ENCODE assay signal across 9 cellular contexts in genomic region chr12:26830783-26831601, GRCh38. TPM values are rescaled to one million over a fixed set of nuclear protein-coding genes. Genes with fewer than 3 reads are reported as not detected.
DNase-seq lines count a peak whose midpoint lies in the region; ATAC-seq and TF ChIP-seq lines count a peak whose summit lies in the region.
"Had no signal": no experiment of that assay in that cellular context is flagged by ENCODE, and none has a peak within 500 bp of the region (broad histone marks: within the 10 kb centered on the region; RNA-seq: fewer than 3 reads in every experiment).

No MANE protein-coding gene starts in this region.

- peaks cover 16% of the 10 kb centered on the region for H4K20me1 ChIP-seq in hepatocyte (ENCODE audit: insufficient read depth, poor library complexity, severe bottlenecking)

- TF ChIP-seq CTCF in WTC11 (IDR thresholded peaks at IDR 0.05) = no peak
- no peak for TF ChIP-seq CTCF in hepatocyte (IDR thresholded peaks at IDR 0.05; ENCODE audit: poor library complexity)
- no peak for TF ChIP-seq CTCF in esophagus muscularis mucosa (IDR thresholded peaks at IDR 0.05)

- DNase-seq in activated CD4-positive, alpha-beta T cell treated with anti-CD3 and anti-CD28 coated beads, Interleukin-2, amount 10 ng/mL, durations not matched to agents 24 days and 14 days = peak; percentile 61
- DNase-seq in activated CD4-positive, alpha-beta T cell treated with anti-CD3 and anti-CD28 coated beads for 4 hours = no peak
- DNase-seq in WTC11 (ENCODE audit: low spot score) = no peak
- DNase-seq in hepatocyte (ENCODE audit: low spot score) = no peak
- DNase-seq in stimulated activated naive B cell treated with anti-CD40 and anti-IgM and Interleukin-4, amounts not matched to agents 10 μg/mL and 1 μg/mL and 100 μg/mL, for 72 hours = no peak
- DNase-seq in activated effector memory CD4-positive, alpha-beta T cell treated with anti-CD3 and anti-CD28 coated beads, Interleukin-2, amount 50 U/mL, for 16 hours = no peak
- no peak for DNase-seq in inferior parietal cortex (ENCODE audit: extremely low spot score)
- no peak for DNase-seq in esophagus muscularis mucosa (ENCODE audit: extremely low spot score)

- no peak for TF ChIP-seq POLR2A in esophagus muscularis mucosa (IDR thresholded peaks at IDR 0.05; ENCODE audit: low read depth)

- no peaks in the 10 kb centered on the region for H3K9me2 ChIP-seq in hepatocyte (replicated peaks; ENCODE audit: insufficient read depth)

- CTCF ChIA-PET in WTC11 (lab: Charles Lee) = interaction anchor here (0.9 to 1.0 kb wide), 2 partner anchors 54 to 185 kb away, joined by 3 to 5 read pairs; no protein-coding TSS in a partner anchor

- H2AFZ ChIP-seq in hepatocyte = no peak overlapping the region

- TF ChIP-seq EP300 in esophagus muscularis mucosa (IDR thresholded peaks at IDR 0.05) = no peak

- peak overlapping the region; percentile 39 for H3K27ac Mint-ChIP-seq in activated CD4-positive, alpha-beta T cell treated with anti-CD3 and anti-CD28 coated beads, Interleukin-2, amount 10 ng/mL, durations not matched to agents 24 days and 14 days
- no peak overlapping the region for H3K27ac Mint-ChIP-seq in WTC11
- peak overlapping the region; percentile 60 for H3K27ac Mint-ChIP-seq in stimulated activated naive B cell treated with anti-CD40 and anti-IgM and Interleukin-4, amounts not matched to agents 10 μg/mL and 1 μg/mL and 100 μg/mL, for 72 hours

- no peak for ATAC-seq in WTC11
- ATAC-seq in stimulated activated naive B cell treated with anti-CD40 and anti-IgM and Interleukin-4, amounts not matched to agents 10 μg/mL and 1 μg/mL and 100 μg/mL, for 72 hours (replicated peaks) = no peak

- intact Hi-C loops in activated CD4-positive, alpha-beta T cell treated with anti-CD3 and anti-CD28 coated beads, Interleukin-2, amount 10 ng/mL, durations not matched to agents 24 days and 14 days (cut with micrococcal nuclease) = loop anchor here (5.0 to 10.0 kb wide), 2 partner anchors 54 to 416 kb away; no protein-coding TSS in a partner anchor
- intact Hi-C loops in esophagus muscularis mucosa (cut with DNase I) = loop anchor here (10.0 kb wide), 2 partner anchors 54 to 106 kb away; no protein-coding TSS in a partner anchor

- H3K36me3 ChIP-seq in hepatocyte (replicated peaks; ENCODE audit: insufficient read depth, low read depth) (no peaks in the 10 kb centered on the region), esophagus muscularis mucosa (no peaks in the 10 kb centered on the region)
- H3K36me3 ChIP-seq: cardiac muscle cell had no signal

- peaks cover 58% of the 10 kb centered on the region for H3K79me2 ChIP-seq in hepatocyte

- peaks cover 51% of the 10 kb centered on the region for H3K4me1 Mint-ChIP-seq in activated CD4-positive, alpha-beta T cell treated with anti-CD3 and anti-CD28 coated beads, Interleukin-2, amount 10 ng/mL, durations not matched to agents 24 days and 14 days
- H3K4me1 Mint-ChIP-seq in WTC11 = peaks cover 42% of the 10 kb centered on the region
- H3K4me1 Mint-ChIP-seq in stimulated activated naive B cell treated with anti-CD40 and anti-IgM and Interleukin-4, amounts not matched to agents 10 μg/mL and 1 μg/mL and 100 μg/mL, for 72 hours = peaks cover 27 to 60% of the 10 kb centered on the region in 2 donors

- H3K4me1 ChIP-seq in hepatocyte (ENCODE audit: insufficient read depth) (peaks cover 6% of the 10 kb centered on the region), esophagus muscularis mucosa (peaks cover 15 to 26% (median 19%) of the 10 kb centered on the region in 4 donors)

- H3K9me3 ChIP-seq in hepatocyte (ENCODE audit: low read depth) (no peaks in the 10 kb centered on the region), esophagus muscularis mucosa (no peaks in the 10 kb centered on the region)

- H3K4me3 ChIP-seq in hepatocyte = peak overlapping the region; percentile 95
- peak overlapping the region in 1 of 4 donors; percentile 35 for H3K4me3 ChIP-seq in esophagus muscularis mucosa

- peak overlapping the region; percentile 86 for H3K4me2 ChIP-seq in hepatocyte

- H3K27ac ChIP-seq in hepatocyte = no peak overlapping the region
- H3K27ac ChIP-seq in esophagus muscularis mucosa (replicated peaks in 1 of 4) = no peak overlapping the region
- H3K27ac ChIP-seq: cardiac muscle cell had no signal

- H3K36me3 Mint-ChIP-seq in activated CD4-positive, alpha-beta T cell treated with anti-CD3 and anti-CD28 coated beads, Interleukin-2, amount 10 ng/mL, durations not matched to agents 24 days and 14 days (ENCODE audit: low read depth) = peaks cover 22% of the 10 kb centered on the region
- H3K36me3 Mint-ChIP-seq in WTC11 = no peaks in the 10 kb centered on the region
- H3K36me3 Mint-ChIP-seq in stimulated activated naive B cell treated with anti-CD40 and anti-IgM and Interleukin-4, amounts not matched to agents 10 μg/mL and 1 μg/mL and 100 μg/mL, for 72 hours = peaks cover 9 to 17% of the 10 kb centered on the region in 2 donors

- H3K27me3 Mint-ChIP-seq in activated CD4-positive, alpha-beta T cell treated with anti-CD3 and anti-CD28 coated beads, Interleukin-2, amount 10 ng/mL, durations not matched to agents 24 days and 14 days = no peaks in the 10 kb centered on the region
- H3K27me3 Mint-ChIP-seq in WTC11 (ENCODE audit: low read depth) = no peaks in the 10 kb centered on the region; the same call in 1 of the 2 replicates
- H3K27me3 Mint-ChIP-seq in stimulated activated naive B cell treated with anti-CD40 and anti-IgM and Interleukin-4, amounts not matched to agents 10 μg/mL and 1 μg/mL and 100 μg/mL, for 72 hours = no peaks in the 10 kb centered on the region

- H3K27me3 ChIP-seq in hepatocyte = no peaks in the 10 kb centered on the region
- H3K27me3 ChIP-seq in esophagus muscularis mucosa = no peaks in the 10 kb centered on the region
- H3K27me3 ChIP-seq: cardiac muscle cell had no signal

- WGBS in hepatocyte (ENCODE audit: low lambda C conversion rate, missing lambda C conversion rate) = 73% methylated on average over 14 of the region's 14 CpGs
- 77% methylated on average over 14 of the region's 14 CpGs for WGBS in esophagus muscularis mucosa

- no peaks in the 10 kb centered on the region for H3K9me3 Mint-ChIP-seq in activated CD4-positive, alpha-beta T cell treated with anti-CD3 and anti-CD28 coated beads, Interleukin-2, amount 10 ng/mL, durations not matched to agents 24 days and 14 days
- H3K9me3 Mint-ChIP-seq in WTC11 = no peaks in the 10 kb centered on the region
- H3K9me3 Mint-ChIP-seq in stimulated activated naive B cell treated with anti-CD40 and anti-IgM and Interleukin-4, amounts not matched to agents 10 μg/mL and 1 μg/mL and 100 μg/mL, for 72 hours = no peaks in the 10 kb centered on the region

- H3K4me3 Mint-ChIP-seq in activated CD4-positive, alpha-beta T cell treated with anti-CD3 and anti-CD28 coated beads, Interleukin-2, amount 10 ng/mL, durations not matched to agents 24 days and 14 days = peak overlapping the region; percentile 74
- peak overlapping the region; percentile 65 for H3K4me3 Mint-ChIP-seq in WTC11
- peak overlapping the region; percentile 62 to 63 for H3K4me3 Mint-ChIP-seq in stimulated activated naive B cell treated with anti-CD40 and anti-IgM and Interleukin-4, amounts not matched to agents 10 μg/mL and 1 μg/mL and 100 μg/mL, for 72 hours

- POLR2A ChIA-PET in WTC11 (lab: Charles Lee) = interaction anchor here (0.5 kb wide), 1 partner anchor 10 kb away, joined by 3 read pairs; no protein-coding TSS in a partner anchor

TF ChIP-seq in WTC11, 78 proteins besides CTCF, POLR2A, EP300 and RAD21 (continues in another document):
- TF ChIP-seq ZNF423 (CRISPR knock-in tag; IDR thresholded peaks at IDR 0.05) (no peak), ZNF281 (CRISPR knock-in tag; IDR thresholded peaks at IDR 0.05) (no peak)
- TF ChIP-seq, protein P1, sequence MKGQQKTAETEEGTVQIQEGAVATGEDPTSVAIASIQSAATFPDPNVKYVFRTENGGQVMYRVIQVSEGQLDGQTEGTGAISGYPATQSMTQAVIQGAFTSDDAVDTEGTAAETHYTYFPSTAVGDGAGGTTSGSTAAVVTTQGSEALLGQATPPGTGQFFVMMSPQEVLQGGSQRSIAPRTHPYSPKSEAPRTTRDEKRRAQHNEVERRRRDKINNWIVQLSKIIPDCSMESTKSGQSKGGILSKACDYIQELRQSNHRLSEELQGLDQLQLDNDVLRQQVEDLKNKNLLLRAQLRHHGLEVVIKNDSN (CRISPR knock-in tag; IDR thresholded peaks at IDR 0.05) = no peak

RNA-seq across cellular contexts. Expression of gene ITPR2, which starts 2.0 kb away (rescaled TPM):
- total RNA-seq in activated CD4-positive, alpha-beta T cell treated with anti-CD3 and anti-CD28 coated beads, Interleukin-2, amount 10 ng/mL, durations not matched to agents 24 days and 14 days = 46.0 and 46.2 TPM in 2 replicates
- total RNA-seq in WTC11 (2021) (32.2 to 50.7 TPM (median 34.2 TPM) in 3 replicates), hepatocyte (39.6 and 51.4 TPM in 2 replicates), esophagus muscularis mucosa (10 to 100 TPM; 23.7 to 26.6 (median 25.4) TPM)
- 22.0 and 36.7 TPM in 2 replicates for polyA plus RNA-seq in hepatocyte
